In genomic region chr3:50260027-50260941, GRCh38 we compare ENCODE assay signal across 8 cellular contexts. TPM values are rescaled to one million over a fixed set of nuclear protein-coding genes. Genes with fewer than 3 reads are reported as not detected.
A peak's percentile ranks its signal among the peaks of the same experiment; 100 is the strongest.
DNase-seq lines count a peak whose midpoint lies in the region; ATAC-seq and TF ChIP-seq lines count a peak whose summit lies in the region.

No MANE protein-coding gene starts in this region.

- peak; percentile 66 for ATAC-seq in HG02870 (IDR thresholded peaks at IDR 0.05; ENCODE audit: unreplicated experiment)

- H3K27me3 ChIP-seq in kidney epithelial cell (ENCODE audit: control insufficient read depth, insufficient read depth, low read length) = no peaks in the 10 kb centered on the region

- TF ChIP-seq CTCF in kidney epithelial cell (IDR thresholded peaks at IDR 0.05; ENCODE audit: insufficient read depth, low read length, poor library complexity, severe bottlenecking) = peak; percentile 49

- peak; percentile 43 to 75 for DNase-seq in NCI-H524 (lab: John Stamatoyannopoulos, UW)
- no peak for DNase-seq in NCI-H524 treated with DMSO at 0.1 percent for 48 hours (lab: John Stamatoyannopoulos, UW)
- DNase-seq in NCI-H2196 treated with DMSO at 0.1 percent for 48 hours (lab: John Stamatoyannopoulos, UW; ENCODE audit: unreplicated experiment) = peak; percentile 60
- DNase-seq in activated CD4-positive, CD25-positive, alpha-beta regulatory T cell treated with anti-CD3 and anti-CD28 coated beads, Interleukin-2, amount 50 U/mL, for 16 hours (ENCODE audit: low read depth, low spot score) = peak; percentile 65
- DNase-seq in cerebellar cortex (ENCODE audit: low spot score) = peak; percentile 88
- DNase-seq in kidney epithelial cell (ENCODE audit: low read depth) = no peak
- peak; percentile 91 for DNase-seq in stimulated activated CD4-positive, alpha-beta T cell treated with anti-CD3 and anti-CD28 coated beads, Interleukin-15, amount 100 ng/mL, for 24 hours

- peaks cover 10% of the 10 kb centered on the region for H3K36me3 ChIP-seq in kidney epithelial cell (ENCODE audit: control insufficient read depth, insufficient read depth, low read length)

- peak overlapping the region; percentile 48 for H3K4me3 ChIP-seq in kidney epithelial cell (ENCODE audit: low read depth, low read length)

RNA-seq across cellular contexts. Expression of gene SEMA3B, which starts 8.7 kb away (rescaled TPM):
- total RNA-seq in kidney epithelial cell = 17.9 and 18.4 TPM in 2 replicates

RNA-seq across cellular contexts. Expression of gene LSMEM2, which starts 18.6 kb away (rescaled TPM):
- not detected in 2 replicates for total RNA-seq in kidney epithelial cell

RNA-seq across cellular contexts. Expression of gene GNAI2, which starts 24.3 kb away (rescaled TPM):
- 208 and 221 TPM in 2 replicates for total RNA-seq in kidney epithelial cell

RNA-seq across cellular contexts. Expression of gene IFRD2, which starts 31.9 kb away (rescaled TPM):
- 77.7 and 113 TPM in 2 replicates for total RNA-seq in kidney epithelial cell

RNA-seq across cellular contexts. Expression of gene HYAL3, which starts 38.9 kb away (rescaled TPM):
- total RNA-seq in kidney epithelial cell = 7.6 and 7.9 TPM in 2 replicates

Comparison
In these comparisons a context has a peak if more than half of its experiments do, and no peak if none do; other contexts are left out.
1. DNase-seq: peak in NCI-H524 (2 of 2), NCI-H2196 treated with DMSO at 0.1 percent for 48 hours (single experiment), activated CD4-positive, CD25-positive, alpha-beta regulatory T cell treated with anti-CD3 and anti-CD28 coated beads, Interleukin-2, amount 50 U/mL, for 16 hours (single experiment), cerebellar cortex (single experiment) and stimulated activated CD4-positive, alpha-beta T cell treated with anti-CD3 and anti-CD28 coated beads, Interleukin-15, amount 100 ng/mL, for 24 hours (single experiment); none in NCI-H524 treated with DMSO at 0.1 percent for 48 hours (single experiment) and kidney epithelial cell (single experiment).